In genomic region chr1:234988536-234988935, GRCh38 we compare ENCODE assay signal across 18 cellular contexts.
DNase-seq lines count a peak whose midpoint lies in the region; ATAC-seq, FAIRE-seq and TF ChIP-seq lines count a peak whose summit lies in the region.
"Had no signal": no experiment of that assay in that cellular context is flagged by ENCODE, and none has a peak within 500 bp of the region (broad histone marks: within the 10 kb centered on the region; RNA-seq: fewer than 3 reads in every experiment).

No MANE protein-coding gene starts in this region.

- peaks cover 46% of the 10 kb centered on the region for H3K4me1 Mint-ChIP-seq in activated T-helper 17 cell treated with anti-CD3 and anti-CD28 coated beads, Interleukin-2, amount 50 U/mL, for 72 hours
- peaks cover 82% of the 10 kb centered on the region for H3K4me1 Mint-ChIP-seq in stimulated activated naive CD8-positive, alpha-beta T cell treated with anti-CD3 and anti-CD28 coated beads, Interleukin-15, amount 100 ng/mL, for 72 hours

- 94% methylated on average over 4 of the region's 4 CpGs for WGBS in SK-N-SH (ENCODE audit: low lambda C conversion rate)
- WGBS in HepG2 (ENCODE audit: low lambda C conversion rate) = 87% methylated on average over 4 of the region's 4 CpGs

- H3K27ac ChIP-seq in SK-N-SH (ENCODE audit: low read depth in 2 of 2, low read length in 1 of 2) (peak overlapping the region; percentile 80 to 98; a peak in 3 of 4 replicates), HepG2 (ENCODE audit: extremely low read length, insufficient read depth, low read length) (peak overlapping the region; percentile 95)

- H3K9me3 Mint-ChIP-seq in activated T-helper 17 cell treated with anti-CD3 and anti-CD28 coated beads, Interleukin-2, amount 50 U/mL, for 72 hours = no peaks in the 10 kb centered on the region
- peaks cover 5 to 11% of the 10 kb centered on the region in 2 donors for H3K9me3 Mint-ChIP-seq in stimulated activated naive CD8-positive, alpha-beta T cell treated with anti-CD3 and anti-CD28 coated beads, Interleukin-15, amount 100 ng/mL, for 72 hours

- no peaks in the 10 kb centered on the region for H3K9me2 ChIP-seq in SK-N-SH

- H3K27ac Mint-ChIP-seq in activated T-helper 17 cell treated with anti-CD3 and anti-CD28 coated beads, Interleukin-2, amount 50 U/mL, for 72 hours = peak overlapping the region; percentile 89
- peak overlapping the region; percentile 37 to 69 for H3K27ac Mint-ChIP-seq in stimulated activated naive CD8-positive, alpha-beta T cell treated with anti-CD3 and anti-CD28 coated beads, Interleukin-15, amount 100 ng/mL, for 72 hours

- H2AFZ ChIP-seq in SK-N-SH (ENCODE audit: low read depth) (no peak overlapping the region), HepG2 (ENCODE audit: low read length) (no peak overlapping the region)

- TF ChIP-seq EP300 in SK-N-SH (IDR thresholded peaks at IDR 0.05; ENCODE audit: borderline replicate concordance in 1 of 2, low read depth in 1 of 2, low read length in 1 of 2) = no peak
- no peak for TF ChIP-seq EP300 in HepG2 (IDR thresholded peaks at IDR 0.05; ENCODE audit: low read depth in 2 of 2, low read length in 2 of 2)
- TF ChIP-seq EP300 in HepG2 (CRISPR knock-in tag; IDR thresholded peaks at IDR 0.05; ENCODE audit: borderline replicate concordance) = no peak

- H3K36me3 Mint-ChIP-seq in activated T-helper 17 cell treated with anti-CD3 and anti-CD28 coated beads, Interleukin-2, amount 50 U/mL, for 72 hours (ENCODE audit: low read depth) = no peaks in the 10 kb centered on the region

- TF ChIP-seq POLR2A in HepG2 (IDR thresholded peaks at IDR 0.05; ENCODE audit: insufficient read depth in 1 of 2, low read depth in 2 of 2, low read length in 2 of 2) = no peak

- no peak for FAIRE-seq in HepG2 (lab: Jason Lieb, UNC)
- FAIRE-seq: colon, HTR-8/SVneo had no signal

- intact Hi-C loops in HepG2 (cut with micrococcal nuclease; ENCODE audit: unreplicated experiment) = no loop called here

- CTCF ChIA-PET in SK-N-SH (lab: Yijun Ruan, JAX) = no interaction called here
- CTCF ChIA-PET in HepG2 (lab: Yijun Ruan, JAX; ENCODE audit: low intra/inter-chr PET ratio, low total read pairs) = no interaction called here

- in situ Hi-C loops in HepG2 (cut with HindIII; ENCODE audit: extremely low pct_ligation_motif_present, low pct_unique_long_range_greater_than_20kb) (no loop called here), KBM-7 (cut with MboI; ENCODE audit: low pct_unique_long_range_greater_than_20kb, low sequenced_read_pairs) (no loop called here)

- H4K20me1 ChIP-seq in SK-N-SH (ENCODE audit: insufficient read depth) (no peaks in the 10 kb centered on the region), HepG2 (ENCODE audit: insufficient read depth, low read length) (no peaks in the 10 kb centered on the region)

- H3K79me2 ChIP-seq in SK-N-SH (ENCODE audit: insufficient read depth) = no peaks in the 10 kb centered on the region
- no peaks in the 10 kb centered on the region for H3K79me2 ChIP-seq in HepG2 (ENCODE audit: insufficient read depth, low read length)

- H3K4me2 ChIP-seq in SK-N-SH (no peak overlapping the region), HepG2 (ENCODE audit: low read depth, low read length) (no peak overlapping the region)

- H3K9me3 ChIP-seq in SK-N-SH = no peaks in the 10 kb centered on the region
- H3K9me3 ChIP-seq in HepG2 (ENCODE audit: low read length) = no peaks in the 10 kb centered on the region

- no peaks in the 10 kb centered on the region for H3K27me3 Mint-ChIP-seq in activated T-helper 17 cell treated with anti-CD3 and anti-CD28 coated beads, Interleukin-2, amount 50 U/mL, for 72 hours
- no peaks in the 10 kb centered on the region for H3K27me3 Mint-ChIP-seq in stimulated activated naive CD8-positive, alpha-beta T cell treated with anti-CD3 and anti-CD28 coated beads, Interleukin-15, amount 100 ng/mL, for 72 hours

- peak overlapping the region; percentile 73 for H3K4me3 Mint-ChIP-seq in activated T-helper 17 cell treated with anti-CD3 and anti-CD28 coated beads, Interleukin-2, amount 50 U/mL, for 72 hours
- peak overlapping the region in 1 of 2 donors; percentile 73 for H3K4me3 Mint-ChIP-seq in stimulated activated naive CD8-positive, alpha-beta T cell treated with anti-CD3 and anti-CD28 coated beads, Interleukin-15, amount 100 ng/mL, for 72 hours

- no peak for TF ChIP-seq CTCF in SK-N-SH (IDR thresholded peaks at IDR 0.05)
- TF ChIP-seq CTCF in HepG2 (CRISPR knock-in tag; IDR thresholded peaks at IDR 0.05) = no peak

- DNase-seq in SK-N-SH = no peak
- no peak for DNase-seq in HepG2 (ENCODE audit: low spot score)
- no peak for DNase-seq in stimulated activated naive CD8-positive, alpha-beta T cell treated with anti-CD3 and anti-CD28 coated beads, Interleukin-15, amount 100 ng/mL, for 72 hours
- DNase-seq in DMS79 (lab: John Stamatoyannopoulos, UW) = no peak
- DNase-seq in KBM-7 = no peak
- DNase-seq: activated CD4-positive, CD25-positive, alpha-beta regulatory T cell treated with anti-CD3 and anti-CD28 coated beads, Interleukin-2, amount 50 U/mL, for 72 hours; activated gamma-delta T cell treated with Interleukin-2 at 50 U/mL for 16 hours; GOT3; islet precursor cell; NCI-H1436 treated with DMSO at 0.1 percent for 48 hours; NCI-H748 treated with DMSO at 0.1 percent for 48 hours; occipital lobe had no signal

- ATAC-seq in SK-N-SH treated with all-trans-retinoic acid at 6 μM for 48 hours (no peak), HepG2 (no peak), GM21528 (IDR thresholded peaks at IDR 0.05; ENCODE audit: low FRiP score, unreplicated experiment) (no peak)
- ATAC-seq in activated T-helper 17 cell treated with anti-CD3 and anti-CD28 coated beads, Interleukin-2, amount 50 U/mL, for 72 hours (replicated peaks) = peak; percentile 1
- no peak for ATAC-seq in stimulated activated naive CD8-positive, alpha-beta T cell treated with anti-CD3 and anti-CD28 coated beads, Interleukin-15, amount 100 ng/mL, for 72 hours

- H3K4me1 ChIP-seq in SK-N-SH (ENCODE audit: control insufficient read depth in 1 of 2, insufficient read depth in 2 of 2, low read depth in 1 of 2, low read length in 1 of 2) (peaks cover 8 to 28% of the 10 kb centered on the region in 2 experiments; a peak in 3 of 4 replicates), HepG2 (ENCODE audit: insufficient read depth, low read length) (peaks cover 84% of the 10 kb centered on the region)

- no peak overlapping the region for H3K4me3 ChIP-seq in SK-N-SH (ENCODE audit: low read depth in 2 of 2, low read length in 1 of 2)
- H3K4me3 ChIP-seq in HepG2 (replicated peaks in 1 of 3; ENCODE audit: insufficient read depth in 1 of 3, low read depth in 2 of 3, low read length in 3 of 3) = no peak overlapping the region
- H3K4me3 ChIP-seq: SK-N-MC had no signal

- TF ChIP-seq RAD21 in SK-N-SH (IDR thresholded peaks at IDR 0.05; ENCODE audit: low read length) (no peak), HepG2 (CRISPR knock-in tag; IDR thresholded peaks at IDR 0.05) (no peak)

- H3K27me3 ChIP-seq in SK-N-SH (ENCODE audit: insufficient read depth) (no peaks in the 10 kb centered on the region), HepG2 (ENCODE audit: control insufficient read depth in 1 of 2, insufficient read depth in 2 of 2, low read length in 2 of 2) (no peaks in the 10 kb centered on the region)

- H3K36me3 ChIP-seq in SK-N-SH (replicated peaks in 1 of 2; ENCODE audit: control insufficient read depth in 1 of 2, insufficient read depth in 2 of 2, low read length in 1 of 2) (no peaks in the 10 kb centered on the region), HepG2 (replicated peaks in 1 of 2; ENCODE audit: control insufficient read depth in 1 of 2, insufficient read depth in 2 of 2, low read length in 2 of 2) (no peaks in the 10 kb centered on the region)

- no TSS peak for BruUV-seq in HepG2 (replicated peaks; lab: Mats Ljungman, UMichigan)

- peak overlapping the region; percentile 70 for H3K9ac ChIP-seq in SK-N-SH
- H3K9ac ChIP-seq in HepG2 (ENCODE audit: insufficient read depth, low read depth, low read length) = peak overlapping the region; percentile 85; the same call in 1 of the 2 replicates

- peaks cover 43% of the 10 kb centered on the region for H3F3A ChIP-seq in SK-N-SH (replicated peaks; ENCODE audit: insufficient read depth)

- POLR2A ChIA-PET in SK-N-SH (lab: Yijun Ruan, JAX) = no interaction called here
- POLR2A ChIA-PET in HepG2 (lab: Yijun Ruan, JAX) = interaction anchor here (0.9 to 6.0 kb wide), 14 partner anchors 8 to 376 kb away, joined by 3 to 104 read pairs (median 10); no protein-coding TSS in a partner anchor

TF ChIP-seq in SK-N-SH, 30 proteins besides CTCF, POLR2A, EP300 and RAD21 (continues in another document):
- TF ChIP-seq IRF3 (IDR thresholded peaks at IDR 0.05; ENCODE audit: low read depth, low read length) (no peak), RCOR1 (IDR thresholded peaks at IDR 0.05; ENCODE audit: low read length) (no peak)

TF ChIP-seq in SK-N-SH treated with all-trans-retinoic acid at 6 μM for 48 hours, 23 proteins besides CTCF, POLR2A, EP300 and RAD21 (continues in another document):
- TF ChIP-seq ARNTL (CRISPR knock-in tag; IDR thresholded peaks at IDR 0.05; ENCODE audit: borderline replicate concordance, low read depth) = no peak
- TF ChIP-seq CSDC2 (CRISPR knock-in tag; IDR thresholded peaks at IDR 0.05) = no peak

TF ChIP-seq in HepG2, 621 proteins besides CTCF, POLR2A, EP300 and RAD21:
- TF ChIP-seq PLRG1 (conservative IDR thresholded peaks at IDR 0.05) (no peak), NFIC (IDR thresholded peaks at IDR 0.05; ENCODE audit: low read length) (0 out of 2 replicates have a peak, but pooled peaks have one; percentile 5)
TF ChIP-seq in HepG2: peak in this region for 1.

Comparison
In these comparisons a context has a peak if more than half of its experiments do, and no peak if none do; other contexts are left out.
1. Of the 25 proteins assayed by ChIP-seq in both HepG2 and SK-N-SH: peak only in HepG2: NFIC; only in SK-N-SH: none; in both: none; in neither: 24.